ENCODE assay signal across 20 cellular contexts in genomic region chr2:236578411-236578846, GRCh38. TPM values are rescaled to one million over a fixed set of nuclear protein-coding genes. Genes with fewer than 3 reads are reported as not detected.
DNase-seq lines count a peak whose midpoint lies in the region; ATAC-seq, FAIRE-seq and TF ChIP-seq lines count a peak whose summit lies in the region.
"Had no signal": no experiment of that assay in that cellular context is flagged by ENCODE, and none has a peak within 500 bp of the region (broad histone marks: within the 10 kb centered on the region; RNA-seq: fewer than 3 reads in every experiment).

No MANE protein-coding gene starts in this region.

- CTCF ChIA-PET in GM12878 (lab: Yijun Ruan, JAX) = interaction anchor here (0.7 to 1.4 kb wide), 3 partner anchors 23 to 481 kb away, joined by 3 to 4 read pairs (median 4); no protein-coding TSS in a partner anchor
- CTCF ChIA-PET in activated CD4-positive, alpha-beta T cell treated with anti-CD3 and anti-CD28 coated beads, Interleukin-2, amount 10 ng/mL, durations not matched to agents 7 days and 5 days (lab: Charles Lee) = no interaction called here

- H3K27ac Mint-ChIP-seq in activated CD4-positive, alpha-beta T cell treated with anti-CD3 and anti-CD28 coated beads, Interleukin-2, amount 10 ng/mL, durations not matched to agents 7 days and 5 days = no peak overlapping the region
- H3K27ac Mint-ChIP-seq: activated T-helper 1 cell treated with anti-CD3 and anti-CD28 coated beads, Interleukin-12 subunit alpha, Interleukin-12 subunit beta, Interleukin-2, Interleukin-4 antibody, amounts not matched to agents 30 ng/mL and 10 ng/mL and 1 ng/mL, durations not matched to agents 14 hours and 24 hours and 36 hours; CD4-positive, alpha-beta T cell had no signal

- ATAC-seq in GM12878 = no peak; the same call in 2 of the 3 replicates
- ATAC-seq in gastroesophageal sphincter = no peak
- no peak for ATAC-seq in GM21360 (IDR thresholded peaks at IDR 0.05; ENCODE audit: unreplicated experiment)
- no peak for ATAC-seq in GM21390 (IDR thresholded peaks at IDR 0.05; ENCODE audit: unreplicated experiment)
- ATAC-seq: left lobe of liver; naive thymus-derived CD8-positive, alpha-beta T cell had no signal

- H3K27me3 ChIP-seq in GM12878 (replicated peaks in 1 of 2; ENCODE audit: control insufficient read depth in 2 of 2, insufficient read depth in 2 of 2, low read length in 1 of 2) (no peaks in the 10 kb centered on the region), gastroesophageal sphincter (no peaks in the 10 kb centered on the region), rectal smooth muscle tissue (ENCODE audit: control insufficient read depth, insufficient read depth, low read length) (no peaks in the 10 kb centered on the region), transverse colon (no peaks in the 10 kb centered on the region)
- H3K27me3 ChIP-seq: cardiac muscle cell had no signal

- no peaks in the 10 kb centered on the region for H3K9me3 Mint-ChIP-seq in activated CD4-positive, alpha-beta T cell treated with anti-CD3 and anti-CD28 coated beads, Interleukin-2, amount 10 ng/mL, durations not matched to agents 7 days and 5 days
- H3K9me3 Mint-ChIP-seq: activated T-helper 1 cell treated with anti-CD3 and anti-CD28 coated beads, Interleukin-12 subunit alpha, Interleukin-12 subunit beta, Interleukin-2, Interleukin-4 antibody, amounts not matched to agents 30 ng/mL and 10 ng/mL and 1 ng/mL, durations not matched to agents 14 hours and 24 hours and 36 hours; CD4-positive, alpha-beta T cell; naive thymus-derived CD8-positive, alpha-beta T cell had no signal

- H3K36me3 ChIP-seq in GM12878 (ENCODE audit: control insufficient read depth in 2 of 2, insufficient read depth in 2 of 2, low read length in 1 of 2) (peaks cover 7 to 11% of the 10 kb centered on the region in 2 experiments; a peak in 3 of 4 replicates), gastroesophageal sphincter (peaks cover 0 to 37% of the 10 kb centered on the region in 2 donors), rectal smooth muscle tissue (ENCODE audit: control insufficient read depth, insufficient read depth, low read length) (peaks cover 18% of the 10 kb centered on the region), transverse colon (no peaks in the 10 kb centered on the region)
- H3K36me3 ChIP-seq: cardiac muscle cell had no signal

- peaks cover 16% of the 10 kb centered on the region for H3K36me3 Mint-ChIP-seq in activated CD4-positive, alpha-beta T cell treated with anti-CD3 and anti-CD28 coated beads, Interleukin-2, amount 10 ng/mL, durations not matched to agents 7 days and 5 days (ENCODE audit: low read depth)

- TF ChIP-seq RAD21 in GM12878 (IDR thresholded peaks at IDR 0.05; ENCODE audit: insufficient read depth, low read depth, low read length) = no peak

- no peak overlapping the region for H3K27ac ChIP-seq in GM12878 (ENCODE audit: control insufficient read depth, insufficient read depth)
- H3K27ac ChIP-seq in gastroesophageal sphincter = peak overlapping the region in 3 of 4 donors; percentile 60 to 90 (median 63)
- peak overlapping the region; percentile 26 for H3K27ac ChIP-seq in rectal smooth muscle tissue (ENCODE audit: low read depth, low read length)
- peak overlapping the region; percentile 54 to 64 (median 60) for H3K27ac ChIP-seq in transverse colon
- H3K27ac ChIP-seq: cardiac muscle cell, VCaP had no signal

- intact Hi-C loops in GM12878 (cut with micrococcal nuclease; ENCODE audit: unreplicated experiment) (no loop called here), transverse colon (cut with DNase I; ENCODE audit: low total_unique reads) (no loop called here)

- H3K79me2 ChIP-seq in GM12878 (ENCODE audit: control insufficient read depth, insufficient read depth, low read length) = peaks cover 10% of the 10 kb centered on the region

- RAD21 ChIA-PET in GM12878 (lab: Charles Lee; ENCODE audit: unreplicated experiment) = interaction anchor here (1.4 to 2.0 kb wide), 2 partner anchors 9 to 23 kb away, joined by 3 to 9 read pairs; partner anchors contain the start of gene ACKR3

- no peaks in the 10 kb centered on the region for H3K27me3 Mint-ChIP-seq in activated CD4-positive, alpha-beta T cell treated with anti-CD3 and anti-CD28 coated beads, Interleukin-2, amount 10 ng/mL, durations not matched to agents 7 days and 5 days
- H3K27me3 Mint-ChIP-seq: CD4-positive, alpha-beta T cell; naive thymus-derived CD8-positive, alpha-beta T cell had no signal

- H3K4me1 Mint-ChIP-seq in activated CD4-positive, alpha-beta T cell treated with anti-CD3 and anti-CD28 coated beads, Interleukin-2, amount 10 ng/mL, durations not matched to agents 7 days and 5 days = no peaks in the 10 kb centered on the region

- TF ChIP-seq POLR2A in GM12878 (IDR thresholded peaks at IDR 0.05; ENCODE audit: low read depth, low read length) (no peak), gastroesophageal sphincter (IDR thresholded peaks at IDR 0.05) (no peak), transverse colon (IDR thresholded peaks at IDR 0.05) (no peak)

- SMC1A ChIA-PET in GM12878 (lab: Charles Lee; ENCODE audit: uncharacterized antibody, unreplicated experiment) = interaction anchor here (0.8 to 1.3 kb wide), 3 partner anchors 20 to 33 kb away, joined by 3 read pairs; no protein-coding TSS in a partner anchor

- FAIRE-seq in GM12878 (lab: Jason Lieb, UNC) = no peak

- no peaks in the 10 kb centered on the region; the same call in 1 of the 2 replicates for H3K4me1 ChIP-seq in GM12878 (ENCODE audit: control insufficient read depth, insufficient read depth, low read length)
- H3K4me1 ChIP-seq in gastroesophageal sphincter = peaks cover 0 to 73% (median 4%) of the 10 kb centered on the region in 3 donors
- H3K4me1 ChIP-seq in rectal smooth muscle tissue (ENCODE audit: control insufficient read depth, insufficient read depth, low read length) = no peaks in the 10 kb centered on the region
- peaks cover 0 to 9% (median 0%) of the 10 kb centered on the region in 4 donors for H3K4me1 ChIP-seq in transverse colon

- WGBS in GM12878 (ENCODE audit: insufficient coverage, insufficient replicate concordance, low lambda C conversion rate, missing lambda C conversion rate) = 63% methylated on average over 15 of the region's 15 CpGs
- WGBS in gastroesophageal sphincter (ENCODE audit: low coverage in 1 of 2), 2 donors = no CpG with 5 or more reads among the region's 15 CpGs
- 86% methylated on average over 15 of the region's 15 CpGs; no CpG with 5 or more reads in 1 of the 2 donors for WGBS in transverse colon (ENCODE audit: low coverage in 1 of 2), 2 donors

- POLR2A ChIA-PET in GM12878 (lab: Charles Lee) = interaction anchor here (2.0 kb wide), 1 partner anchor 42 kb away, joined by 5 read pairs; no protein-coding TSS in a partner anchor
- POLR2A ChIA-PET in activated CD4-positive, alpha-beta T cell treated with anti-CD3 and anti-CD28 coated beads, Interleukin-2, amount 10 ng/mL, durations not matched to agents 7 days and 5 days (lab: Charles Lee) = no interaction called here

- H3K4me3 ChIP-seq in GM12878 (no peak overlapping the region), gastroesophageal sphincter (no peak overlapping the region), rectal smooth muscle tissue (ENCODE audit: low read length) (no peak overlapping the region), transverse colon (no peak overlapping the region)
- H3K4me3 ChIP-seq: cardiac muscle cell had no signal

- H4K20me1 ChIP-seq in GM12878 (ENCODE audit: control insufficient read depth, insufficient read depth) = peaks cover 2% of the 10 kb centered on the region; the same call in 1 of the 2 replicates

- no peak for TF ChIP-seq EP300 in GM12878 (IDR thresholded peaks at IDR 0.05; ENCODE audit: borderline replicate concordance in 1 of 2, control insufficient read depth in 1 of 2, low read depth in 2 of 2, low read length in 2 of 2)
- no peak for TF ChIP-seq EP300 in gastroesophageal sphincter (IDR thresholded peaks at IDR 0.05)
- TF ChIP-seq EP300 in transverse colon (IDR thresholded peaks at IDR 0.05; ENCODE audit: low read depth) = no peak

- in situ Hi-C loops in GM12878 (cut with MboI) (no loop called here), transverse colon (cut with MboI; ENCODE audit: low pct_ligation_motif_present in 1 of 4, low pct_unique_long_range_greater_than_20kb in 1 of 4, low sequenced_read_pairs in 3 of 4) (no loop called here)

- no peak overlapping the region for H3K4me2 ChIP-seq in GM12878 (ENCODE audit: control insufficient read depth, insufficient read depth)

- no peak for DNase-seq in GM12878 (ENCODE audit: low read depth, low spot score)
- DNase-seq in transverse colon = no peak
- DNase-seq in activated CD4-positive, alpha-beta T cell treated with anti-CD3 and anti-CD28 coated beads, Interleukin-2, amount 10 ng/mL, durations not matched to agents 7 days and 5 days = no peak
- DNase-seq: activated CD4-positive, alpha-beta T cell treated with anti-CD3 and anti-CD28 coated beads, Interleukin-2, amount 50 U/mL, for 1 hour; activated naive CD4-positive, alpha-beta T cell treated with anti-CD3 and anti-CD28 coated beads, Interleukin-2, amount 50 U/mL, for 16 hours; CD4-positive, alpha-beta T cell; EL; glutamatergic neuron; naive thymus-derived CD8-positive, alpha-beta T cell; NCI-H2081; NCI-H345; NCI-H774 had no signal

- no peaks in the 10 kb centered on the region; the same call in 2 of the 3 replicates for H3K9me3 ChIP-seq in GM12878 (replicated peaks; ENCODE audit: control insufficient read depth, insufficient read depth, low read length)
- no peaks in the 10 kb centered on the region for H3K9me3 ChIP-seq in gastroesophageal sphincter
- no peaks in the 10 kb centered on the region for H3K9me3 ChIP-seq in transverse colon

- H2AFZ ChIP-seq in GM12878 (ENCODE audit: control insufficient read depth, low read depth, low read length) = no peak overlapping the region

- no TSS peak for BruUV-seq in GM12878 (replicated peaks; lab: Mats Ljungman, UMichigan)

- TF ChIP-seq CTCF in GM12878 (IDR thresholded peaks at IDR 0.05 in 2 of 3, conservative IDR thresholded peaks at IDR 0.05 in 1 of 3; ENCODE audit: control insufficient read depth in 2 of 3, extremely low read depth in 1 of 3, insufficient read depth in 1 of 3, low read depth in 3 of 3, low read length in 3 of 3) = no peak
- TF ChIP-seq CTCF in gastroesophageal sphincter (IDR thresholded peaks at IDR 0.05) = no peak
- no peak for TF ChIP-seq CTCF in transverse colon (IDR thresholded peaks at IDR 0.05)

- H3K9ac ChIP-seq in GM12878 (ENCODE audit: control insufficient read depth, insufficient read depth, low read length) = no peak overlapping the region
- no peak overlapping the region for H3K9ac ChIP-seq in rectal smooth muscle tissue (ENCODE audit: low read length)

- no peak overlapping the region for H3K4me3 Mint-ChIP-seq in activated CD4-positive, alpha-beta T cell treated with anti-CD3 and anti-CD28 coated beads, Interleukin-2, amount 10 ng/mL, durations not matched to agents 7 days and 5 days
- H3K4me3 Mint-ChIP-seq: activated T-helper 1 cell treated with anti-CD3 and anti-CD28 coated beads, Interleukin-12 subunit alpha, Interleukin-12 subunit beta, Interleukin-2, Interleukin-4 antibody, amounts not matched to agents 30 ng/mL and 10 ng/mL and 1 ng/mL, durations not matched to agents 14 hours and 24 hours and 36 hours; CD4-positive, alpha-beta T cell; naive thymus-derived CD8-positive, alpha-beta T cell had no signal

RNA-seq across cellular contexts. Expression of gene ACKR3, which starts 8.8 kb away (rescaled TPM):
- 179 and 190 TPM in 2 replicates for total RNA-seq in GM12878 (2013; cell fraction: nucleolus; rRNA removed)
- total RNA-seq in GM12878 (2014; rRNA removed) (6.7 and 10.0 TPM in 2 replicates), GM12878 (2014; rRNA removed; fragmentation: Illumina TruSeq; extraction: Trizol) (3.0 and 4.8 TPM in 2 replicates), GM12878 (2021) (7.0 and 7.4 TPM in 2 replicates), gastroesophageal sphincter (10 to 100 TPM; 21.0 to 68.5 (median 42.5) TPM), transverse colon (10 to 100 TPM in 1 of 4 donors, 1 to 10 TPM in 3; 4.2 to 16.5 (median 7.7) TPM)
- 13.1 TPM for polyA plus RNA-seq in GM12878 (2011; ENCODE audit: low read depth)
- polyA plus RNA-seq in GM12878 (2011; rRNA removed) (79.2 and 154 TPM in 2 replicates), GM12878 (2014; fragmentation: Illumina TruSeq; extraction: Trizol) (8.4 and 11.1 TPM in 2 replicates), GM12878 (2014; fragmentation: Nextera tagmentation; extraction: Ambion mirVana) (1 to 10 TPM; 3.1 to 3.8 TPM), GM12878 (2014; rRNA removed) (7.7 and 9.5 TPM in 2 replicates), GM12878 (2016; fragmentation: Nextera tagmentation; extraction: Ambion mirVana) (1 to 10 TPM; 6.1 to 6.2 TPM)
- polyA plus RNA-seq in GM12878 (2011; cell fraction: cytosol; rRNA removed) = 198 and 252 TPM in 2 replicates
- 175 and 259 TPM in 2 replicates for polyA plus RNA-seq in GM12878 (2011; cell fraction: nucleus; rRNA removed)
- 12.5 and 14.4 TPM in 2 replicates for polyA plus RNA-seq in GM12878 (2012)
- 349 and 417 TPM in 2 replicates for polyA minus RNA-seq in GM12878 (2011; rRNA and poly(A)+ RNA removed)
- polyA minus RNA-seq in GM12878 (2011; cell fraction: cytosol; rRNA and poly(A)+ RNA removed) = 24.4 and 33.4 TPM in 2 replicates
- polyA minus RNA-seq in GM12878 (2011; cell fraction: nucleus; rRNA and poly(A)+ RNA removed) = 62.5 and 74.1 TPM in 2 replicates
- 1 to 10 TPM; 5.4 to 6.4 TPM for total RNA-seq in activated CD4-positive, alpha-beta T cell treated with anti-CD3 and anti-CD28 coated beads, Interleukin-2, amount 10 ng/mL, durations not matched to agents 7 days and 5 days
